Comparison of ENCODE assay signal across 7 cellular contexts in the genomic region with DNA sequence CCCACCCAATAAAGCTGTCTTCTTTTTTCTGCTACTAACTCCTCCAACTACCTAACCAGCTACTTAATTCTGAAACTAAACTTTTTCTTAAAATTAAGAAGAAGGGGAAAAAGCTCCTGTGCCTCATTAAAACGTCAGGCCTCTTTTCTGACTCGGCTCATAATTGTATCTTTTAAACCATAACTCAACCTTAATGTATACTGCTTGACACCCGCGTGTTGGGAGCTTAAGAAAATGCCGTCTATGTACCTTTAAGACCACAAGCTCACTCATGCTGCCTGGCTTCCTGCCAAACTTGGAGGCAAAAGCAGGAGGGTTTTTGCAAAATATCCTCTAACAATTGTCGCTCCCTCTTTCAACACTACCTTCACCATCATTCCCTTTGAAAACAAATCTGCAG. TPM values are rescaled to one million over a fixed set of nuclear protein-coding genes. Genes with fewer than 3 reads are reported as not detected.
A peak's percentile ranks its signal among the peaks of the same experiment; 100 is the strongest.
DNase-seq lines count a peak whose midpoint lies in the region; ATAC-seq, FAIRE-seq and TF ChIP-seq lines count a peak whose summit lies in the region.

No MANE protein-coding gene starts in this region.

- H3K9me3 ChIP-seq in WERI-Rb-1 (ENCODE audit: severe bottlenecking): no peaks in the 10 kb centered on the region

- no peaks in the 10 kb centered on the region for H3K4me1 ChIP-seq in rectal smooth muscle tissue (ENCODE audit: control insufficient read depth, insufficient read depth, low read length)

- TF ChIP-seq CTCF in WERI-Rb-1 (IDR thresholded peaks at IDR 0.05; ENCODE audit: low read depth, low read length): no peak

- H3K4me3 ChIP-seq in WERI-Rb-1 (ENCODE audit: low read depth, low read length) (no peak overlapping the region), rectal smooth muscle tissue (ENCODE audit: low read length) (peak overlapping the region; percentile 22)

- H3K36me3 ChIP-seq in WERI-Rb-1 (no peaks in the 10 kb centered on the region), rectal smooth muscle tissue (ENCODE audit: control insufficient read depth, insufficient read depth, low read length) (no peaks in the 10 kb centered on the region)

- peak; percentile 94 for FAIRE-seq in GM12892 (lab: Jason Lieb, UNC)

- DNase-seq in GM12892 (ENCODE audit: insufficient read length) (no peak), NCI-H1105 treated with DMSO at 0.1 percent for 48 hours (lab: John Stamatoyannopoulos, UW) (peak; percentile 57), WERI-Rb-1 (peak; percentile 50), epidermal melanocyte (ENCODE audit: insufficient read length, low spot score) (peak; percentile 53)

- ATAC-seq in GM21515 (IDR thresholded peaks at IDR 0.05; ENCODE audit: unreplicated experiment) (no peak), HG03520 (IDR thresholded peaks at IDR 0.05; ENCODE audit: unreplicated experiment) (no peak)

- H3K27me3 ChIP-seq in WERI-Rb-1 (ENCODE audit: insufficient read depth, low read depth, severe bottlenecking) (no peaks in the 10 kb centered on the region), rectal smooth muscle tissue (ENCODE audit: control insufficient read depth, insufficient read depth, low read length) (peaks cover 13% of the 10 kb centered on the region)

- TF ChIP-seq POLR2A in GM12892 (IDR thresholded peaks at IDR 0.05; ENCODE audit: low read depth, low read length): no peak

- H3K9ac ChIP-seq in rectal smooth muscle tissue (ENCODE audit: low read length): no peak overlapping the region

- H3K27ac ChIP-seq in WERI-Rb-1: peak overlapping the region; percentile 35; the same call in 1 of the 2 replicates
- no peak overlapping the region for H3K27ac ChIP-seq in rectal smooth muscle tissue (ENCODE audit: low read depth, low read length)

RNA-seq across cellular contexts. Expression of gene EBF1, which starts 5.0 kb away (rescaled TPM):
- 9.5 TPM for polyA plus RNA-seq in GM12892 (2012; ENCODE audit: missing spikeins)
